In genomic region chr1:85078903-85079302, GRCh38 we compare ENCODE assay signal across 14 cellular contexts. TPM values are rescaled to one million over a fixed set of nuclear protein-coding genes. Genes with fewer than 3 reads are reported as not detected.
DNase-seq lines count a peak whose midpoint lies in the region; ATAC-seq and TF ChIP-seq lines count a peak whose summit lies in the region.
"Had no signal": no experiment of that assay in that cellular context is flagged by ENCODE, and none has a peak within 500 bp of the region (broad histone marks: within the 10 kb centered on the region; RNA-seq: fewer than 3 reads in every experiment).

No MANE protein-coding gene starts in this region.

- dilution Hi-C loops in IMR-90 (cut with HindIII; ENCODE audit: low sequenced_read_pairs, unreplicated experiment), result no loop called here

- H3K36me3 ChIP-seq in IMR-90 (ENCODE audit: control insufficient read depth, insufficient read depth, low read length) (no peaks in the 10 kb centered on the region), mesendoderm (ENCODE audit: control insufficient read depth, insufficient read depth, low read length) (no peaks in the 10 kb centered on the region), suprapubic skin (no peaks in the 10 kb centered on the region)
- H3K36me3 ChIP-seq: thoracic aorta had no signal

- H3K27me3 Mint-ChIP-seq in brain, result no peaks in the 10 kb centered on the region

- no peak overlapping the region for H4K91ac ChIP-seq in IMR-90 (ENCODE audit: insufficient read depth, low read depth, low read length)

- H3K9ac ChIP-seq in IMR-90 (ENCODE audit: low read depth, low read length) (no peak overlapping the region), mesendoderm (ENCODE audit: low read length) (no peak overlapping the region)

- H3K79me1 ChIP-seq in IMR-90 (ENCODE audit: low read depth in 1 of 2, low read length in 2 of 2) (no peaks in the 10 kb centered on the region), mesendoderm (ENCODE audit: low read length) (no peaks in the 10 kb centered on the region)

- no peaks in the 10 kb centered on the region for H3K9me1 ChIP-seq in IMR-90 (ENCODE audit: insufficient read depth, low read length)

- H2AFZ ChIP-seq in IMR-90 (replicated peaks; ENCODE audit: low read length, poor library complexity), result no peak overlapping the region

- no peak for DNase-seq in GM10266 (ENCODE audit: extremely low spot score)
- peak; percentile 17 for DNase-seq in IMR-90
- peak; percentile 24 for DNase-seq in mesendoderm
- no peak for DNase-seq in suprapubic skin (ENCODE audit: low spot score in 2 of 2)
- DNase-seq in stimulated activated CD4-positive, alpha-beta T cell treated with anti-CD3 and anti-CD28 coated beads, Interleukin-4, amount 100 ng/mL, for 4 hours, result no peak
- DNase-seq: activated CD8-positive, alpha-beta memory T cell treated with anti-CD3 and anti-CD28 coated beads, Interleukin-2, amount 50 U/mL, for 48 hours; cerebellar nuclear complex; NCI-H1105 treated with DMSO at 0.1 percent for 48 hours; stimulated activated CD4-positive, alpha-beta T cell treated with anti-CD3 and anti-CD28 coated beads, Interleukin-4, amount 100 ng/mL, for 1 hour had no signal

- H3K4me3 ChIP-seq in IMR-90 (ENCODE audit: insufficient read depth, low read depth, low read length), result no peak overlapping the region
- H3K4me3 ChIP-seq in mesendoderm (ENCODE audit: low read length), result no peak overlapping the region
- H3K4me3 ChIP-seq in suprapubic skin, result no peak overlapping the region
- H3K4me3 ChIP-seq: thoracic aorta had no signal

- intact Hi-C loops in IMR-90 (cut with micrococcal nuclease), result loop anchor here (1.0 kb wide), 1 partner anchor 134 kb away; no protein-coding TSS in a partner anchor

- H2BK120ac ChIP-seq in IMR-90 (ENCODE audit: low read depth, low read length) (no peak overlapping the region), mesendoderm (ENCODE audit: low read depth, low read length) (no peak overlapping the region)

- H3K27me3 ChIP-seq in IMR-90 (ENCODE audit: control insufficient read depth, insufficient read depth, low read length) (peaks cover 7% of the 10 kb centered on the region), mesendoderm (ENCODE audit: insufficient read depth, low read length, poor library complexity) (no peaks in the 10 kb centered on the region), suprapubic skin (no peaks in the 10 kb centered on the region)

- H3K9me3 ChIP-seq in IMR-90 (ENCODE audit: control insufficient read depth, insufficient read depth, low read length) (peaks cover 4% of the 10 kb centered on the region), suprapubic skin (no peaks in the 10 kb centered on the region)
- H3K9me3 ChIP-seq: thoracic aorta had no signal

- H2BK5ac ChIP-seq in IMR-90 (ENCODE audit: low read depth, low read length, poor library complexity, severe bottlenecking), result no peak overlapping the region
- no peak overlapping the region for H2BK5ac ChIP-seq in mesendoderm (ENCODE audit: low read length)

- no peaks in the 10 kb centered on the region for H3K79me2 ChIP-seq in mesendoderm (ENCODE audit: control insufficient read depth, insufficient read depth, low read length)

- TF ChIP-seq CTCF in GM10266 (IDR thresholded peaks at IDR 0.05; ENCODE audit: control insufficient read depth, insufficient read depth, low read depth, missing control alignments), result peak; percentile 21
- peak; percentile 34; the same call in 1 of the 2 replicates for TF ChIP-seq CTCF in IMR-90 (conservative IDR thresholded peaks at IDR 0.05; ENCODE audit: low read depth, low read length)
- TF ChIP-seq CTCF in brain (conservative IDR thresholded peaks at IDR 0.05), result peak; percentile 39 to 54
- TF ChIP-seq CTCF in suprapubic skin (IDR thresholded peaks at IDR 0.05), result no peak

- H3K23ac ChIP-seq in IMR-90 (ENCODE audit: low read depth, low read length) (no peak overlapping the region), mesendoderm (ENCODE audit: low read length) (no peak overlapping the region)

- no peak overlapping the region for H2BK15ac ChIP-seq in IMR-90 (ENCODE audit: low read depth, low read length)
- no peak overlapping the region for H2BK15ac ChIP-seq in mesendoderm (replicated peaks; ENCODE audit: low read depth)

- no peak overlapping the region for H3K18ac ChIP-seq in IMR-90 (ENCODE audit: low read depth, low read length)
- H3K18ac ChIP-seq in mesendoderm (ENCODE audit: low read length), result no peak overlapping the region

- in situ Hi-C loops in IMR-90 (cut with MboI; ENCODE audit: low sequenced_read_pairs), result no loop called here

- H3K56ac ChIP-seq in IMR-90 (ENCODE audit: extremely low read depth, insufficient read depth, low read length) (no peak overlapping the region), mesendoderm (ENCODE audit: low read length) (no peak overlapping the region)

- H3K4me2 ChIP-seq in IMR-90 (ENCODE audit: low read depth, low read length), result no peak overlapping the region
- no peak overlapping the region for H3K4me2 ChIP-seq in mesendoderm (ENCODE audit: low read length)

- H4K20me1 ChIP-seq in IMR-90 (ENCODE audit: insufficient read depth, low read length), result no peaks in the 10 kb centered on the region

- peak; percentile 32 for TF ChIP-seq RAD21 in IMR-90 (IDR thresholded peaks at IDR 0.05; ENCODE audit: low read length)

- no peaks in the 10 kb centered on the region for H3K4me1 Mint-ChIP-seq in brain

- no peak overlapping the region for H3K4me3 Mint-ChIP-seq in brain

- H3K4ac ChIP-seq in IMR-90 (ENCODE audit: low read depth, low read length), result no peak overlapping the region
- H3K4ac ChIP-seq in mesendoderm (ENCODE audit: low read depth, low read length), result no peak overlapping the region

- H3K14ac ChIP-seq in IMR-90 (replicated peaks; ENCODE audit: low read depth, low read length), result no peak overlapping the region

- CTCF ChIA-PET in IMR-90 (lab: Yijun Ruan, JAX), result interaction anchor here (1.4 kb wide), 1 partner anchor 14 kb away, joined by 4 read pairs; no protein-coding TSS in a partner anchor

- H2AK5ac ChIP-seq in IMR-90 (ENCODE audit: low read depth, low read length) (no peak overlapping the region), mesendoderm (ENCODE audit: low read length) (no peak overlapping the region)

- no peak overlapping the region for H3K27ac ChIP-seq in IMR-90 (ENCODE audit: insufficient read depth, low read length)
- no peak overlapping the region for H3K27ac ChIP-seq in mesendoderm (ENCODE audit: low read depth, low read length)
- no peak overlapping the region for H3K27ac ChIP-seq in suprapubic skin
- H3K27ac ChIP-seq: thoracic aorta had no signal

- H2AK9ac ChIP-seq in IMR-90 (replicated peaks; ENCODE audit: low read depth, low read length, poor library complexity), result no peak overlapping the region

- H3K4me1 ChIP-seq in IMR-90 (ENCODE audit: control insufficient read depth, insufficient read depth, low read length) (no peaks in the 10 kb centered on the region), mesendoderm (ENCODE audit: control insufficient read depth, low read depth, low read length) (no peaks in the 10 kb centered on the region), suprapubic skin (no peaks in the 10 kb centered on the region)

- H4K8ac ChIP-seq in IMR-90 (ENCODE audit: low read depth in 2 of 2, low read length in 2 of 2), result no peak overlapping the region
- H4K8ac ChIP-seq in mesendoderm (ENCODE audit: low read depth, low read length), result no peak overlapping the region

- TF ChIP-seq EP300 in suprapubic skin (IDR thresholded peaks at IDR 0.05), result no peak

- no CpG with 5 or more reads among the region's 3 CpGs for WGBS in IMR-90 (ENCODE audit: extremely low coverage in 2 of 2, insufficient read length in 1 of 2), 2 experiments
- WGBS in mesendoderm (ENCODE audit: extremely low coverage, insufficient coverage, low lambda C conversion rate), result no CpG with 5 or more reads among the region's 3 CpGs
- WGBS in suprapubic skin, result 45% methylated on average over 3 of the region's 3 CpGs

- H2BK20ac ChIP-seq in IMR-90 (ENCODE audit: low read depth, low read length), result no peak overlapping the region

- no peaks in the 10 kb centered on the region for H3K36me3 Mint-ChIP-seq in brain

- TF ChIP-seq POLR2A in IMR-90 (IDR thresholded peaks at IDR 0.05; ENCODE audit: low read depth, low read length) (no peak), suprapubic skin (IDR thresholded peaks at IDR 0.05) (no peak)

- H4K5ac ChIP-seq in IMR-90 (ENCODE audit: low read depth, low read length) (no peak overlapping the region), mesendoderm (ENCODE audit: low read length) (no peak overlapping the region)

- ATAC-seq in IMR-90 (ENCODE audit: low read depth) (peak; percentile 69; the same call in 1 of the 2 replicates), HG03571 (IDR thresholded peaks at IDR 0.05; ENCODE audit: unreplicated experiment) (no peak), GM21825 (IDR thresholded peaks at IDR 0.05; ENCODE audit: unreplicated experiment) (no peak)

- POLR2A ChIA-PET in IMR-90 (lab: Charles Lee; ENCODE audit: unreplicated experiment), result no interaction called here

- H3K9me3 Mint-ChIP-seq in brain, result peaks cover 3 to 16% (median 4%) of the 10 kb centered on the region in 5 experiments

- H3K27ac Mint-ChIP-seq in brain, result no peak overlapping the region

- no TSS peak for BruUV-seq in IMR-90 (replicated peaks; lab: Mats Ljungman, UMichigan)

TF ChIP-seq in IMR-90, 13 proteins besides CTCF, POLR2A, EP300 and RAD21:
- TF ChIP-seq SMC3 (IDR thresholded peaks at IDR 0.05; ENCODE audit: low read depth, low read length), result no peak
- no peak for TF ChIP-seq RFX5 (IDR thresholded peaks at IDR 0.05; ENCODE audit: low read depth, low read length)
- TF ChIP-seq MAZ (IDR thresholded peaks at IDR 0.05; ENCODE audit: borderline replicate concordance, low read depth, low read length), result no peak
- TF ChIP-seq FOS (IDR thresholded peaks at IDR 0.05; ENCODE audit: low read depth, low read length), result no peak
- no peak for TF ChIP-seq CHD1 (IDR thresholded peaks at IDR 0.05; ENCODE audit: low read depth, low read length)
- TF ChIP-seq MAFK (IDR thresholded peaks at IDR 0.05; ENCODE audit: low read depth, low read length), result no peak

RNA-seq across cellular contexts. Expression of gene MCOLN3, which starts 30.6 kb away (rescaled TPM):
- not detected in 2 replicates for total RNA-seq in IMR-90 (2012; rRNA removed)
- 0.03 TPM in 1 of 2 replicates, not detected in the other for polyA plus RNA-seq in IMR-90 (2012; rRNA removed)
- not detected in 2 replicates for polyA plus RNA-seq in IMR-90 (2012; cell fraction: cytosol; rRNA removed)
- polyA plus RNA-seq in IMR-90 (2012; cell fraction: nucleus; rRNA removed; ENCODE audit: low replicate concordance), result 0.02 and 0.22 TPM in 2 replicates
- polyA plus RNA-seq in brain (ENCODE audit: insufficient read depth, low read depth, low replicate concordance), result 3.2 TPM
- 0.84 TPM for polyA plus RNA-seq in mesendoderm (2013, experiment 1 of 2)
- 1.1 TPM for polyA plus RNA-seq in mesendoderm (2013, experiment 2 of 2)
- 10 to 100 TPM in 1 of 4 donors, 1 to 10 TPM in 3; 2.0 to 10.7 (median 6.1) TPM for total RNA-seq in suprapubic skin
- polyA plus RNA-seq: neural cell had no signal

Comparison
In these comparisons a context has a peak if more than half of its experiments do, and no peak if none do; other contexts are left out.
1. DNase-seq: peak in IMR-90 (single experiment) and mesendoderm (single experiment); none in GM10266 (single experiment), suprapubic skin (0 of 2) and stimulated activated CD4-positive, alpha-beta T cell treated with anti-CD3 and anti-CD28 coated beads, Interleukin-4, amount 100 ng/mL, for 4 hours (0 of 2).
2. CTCF ChIP-seq: peak in GM10266 (single experiment), IMR-90 (single experiment) and brain (2 of 2); none in suprapubic skin (0 of 2).